Comparison of ENCODE assay signal across 9 cellular contexts in the genomic region with DNA sequence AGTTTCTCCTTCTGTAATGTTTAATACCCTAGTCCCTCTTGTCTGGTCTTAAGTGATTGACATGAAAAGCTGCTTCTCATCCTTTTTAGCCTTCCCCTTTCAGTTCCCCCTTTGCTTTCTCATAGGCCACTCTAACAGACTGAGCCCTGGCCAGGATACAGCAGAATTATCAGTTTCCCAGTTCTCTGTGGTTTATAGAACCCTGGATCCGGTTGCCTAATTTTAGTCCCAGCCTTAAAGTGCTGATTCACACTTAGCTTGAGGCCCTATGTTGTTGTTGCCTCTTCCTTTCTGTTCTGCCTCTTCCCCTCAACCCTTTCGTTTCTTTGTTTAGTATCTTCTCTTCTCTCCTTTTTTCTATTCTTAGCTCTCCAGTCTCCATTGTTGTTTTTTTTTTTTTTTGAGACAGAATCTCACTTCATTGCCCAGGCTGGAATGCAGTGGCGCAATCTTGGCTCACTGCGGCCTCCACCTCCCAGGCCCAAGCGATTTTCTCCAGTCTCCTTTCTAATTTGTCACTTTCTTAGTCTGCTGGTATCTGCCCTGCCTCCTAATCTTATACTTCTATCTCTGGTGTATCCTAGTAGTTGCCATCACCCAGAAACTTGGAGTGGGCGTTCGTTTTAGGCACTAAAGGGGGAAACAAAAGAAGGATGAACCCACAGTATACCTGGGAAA. TPM values are rescaled to one million over a fixed set of nuclear protein-coding genes. Genes with fewer than 3 reads are reported as not detected.
DNase-seq lines count a peak whose midpoint lies in the region; ATAC-seq lines count a peak whose summit lies in the region.
"Had no signal": no experiment of that assay in that cellular context is flagged by ENCODE, and none has a peak within 500 bp of the region (broad histone marks: within the 10 kb centered on the region; RNA-seq: fewer than 3 reads in every experiment).

No MANE protein-coding gene starts in this region.

- H3K9me3 Mint-ChIP-seq in naive B cell = peaks cover 0 to 2% (median 0%) of the 10 kb centered on the region in 7 donors

- no peaks in the 10 kb centered on the region for H3K36me3 ChIP-seq in NT2/D1 (ENCODE audit: insufficient read depth, insufficient read length, low read length)

- peak overlapping the region; percentile 58 to 92 (median 72) for H3K4me3 Mint-ChIP-seq in naive B cell

- DNase-seq in Daoy (ENCODE audit: low read depth) = peak; percentile 58
- DNase-seq in NT2/D1 (ENCODE audit: low read depth, low spot score) = no peak
- DNase-seq in naive B cell = peak; percentile 69
- no peak for DNase-seq in NCI-H82 treated with DMSO at 0.1 percent for 48 hours (lab: John Stamatoyannopoulos, UW; ENCODE audit: unreplicated experiment)
- DNase-seq in RKO (ENCODE audit: low spot score) = no peak

- H3K36me3 Mint-ChIP-seq in naive B cell = peaks cover 3 to 10% of the 10 kb centered on the region in 2 donors

- H3K4me1 ChIP-seq in NT2/D1 (ENCODE audit: insufficient read depth, insufficient read length) = peaks cover 11% of the 10 kb centered on the region

- H3K4me1 Mint-ChIP-seq in naive B cell = peaks cover 59 to 82% (median 62%) of the 10 kb centered on the region in 3 donors

- no peak overlapping the region for H3K4me3 ChIP-seq in NT2/D1 (ENCODE audit: insufficient read length, low read depth)

- no peaks in the 10 kb centered on the region for H3K27me3 Mint-ChIP-seq in naive B cell

- H3K27ac Mint-ChIP-seq in naive B cell = peak overlapping the region; percentile 63 to 96 (median 88)

- peak overlapping the region; percentile 29 for H3K27ac ChIP-seq in cingulate gyrus (ENCODE audit: low read depth, low read length)

- H3K9ac ChIP-seq in NT2/D1 (ENCODE audit: insufficient read length, low read depth) = peak overlapping the region; percentile 34

- H3K9me3 ChIP-seq in NT2/D1 (ENCODE audit: insufficient read depth, low read length) = no peaks in the 10 kb centered on the region

- no peaks in the 10 kb centered on the region for H3K27me3 ChIP-seq in NT2/D1 (ENCODE audit: insufficient read depth, insufficient read length)

- ATAC-seq in GM21723 (IDR thresholded peaks at IDR 0.05; ENCODE audit: unreplicated experiment) = peak; percentile 52
- peak; percentile 52 to 61 for ATAC-seq in naive B cell (ENCODE audit: low read depth in 2 of 2)
- no peak for ATAC-seq in HG02759 (IDR thresholded peaks at IDR 0.05; ENCODE audit: unreplicated experiment)

RNA-seq across cellular contexts. Expression of a gene that starts 2.9 kb away (rescaled TPM):
- not detected in 2 replicates for total RNA-seq in Daoy (2014; rRNA removed; shearing (Covaris generic))
- polyA plus RNA-seq in naive B cell (ENCODE audit: low read depth in 6 of 6) = 100 to 1,000 TPM in 2 of 6 donors, 10 to 100 TPM in 4; 74.2 to 140 (median 86.5) TPM

RNA-seq across cellular contexts. Expression of a gene that starts 19.6 kb away (rescaled TPM):
- total RNA-seq in Daoy (2014; rRNA removed; shearing (Covaris generic)) = not detected in 2 replicates
- polyA plus RNA-seq in naive B cell (ENCODE audit: low read depth in 6 of 6) = not detected
- total RNA-seq: mononuclear cell had no signal

RNA-seq across cellular contexts. Expression of a gene that starts 56.7 kb away (rescaled TPM):
- 10.4 and 26.9 TPM in 2 replicates for total RNA-seq in Daoy (2014; rRNA removed; shearing (Covaris generic))
- polyA plus RNA-seq in naive B cell (ENCODE audit: low read depth in 6 of 6) = 10 to 100 TPM; 26.8 to 55.3 (median 41.1) TPM

Comparison
In these comparisons a context has a peak if more than half of its experiments do, and no peak if none do; other contexts are left out.
1. DNase-seq: peak in Daoy (single experiment) and naive B cell (single experiment); none in NT2/D1 (single experiment), NCI-H82 treated with DMSO at 0.1 percent for 48 hours (single experiment) and RKO (single experiment).